In genomic region chrX:116427976-116428375, GRCh38 we compare ENCODE assay signal across 10 cellular contexts. TPM values are rescaled to one million over a fixed set of nuclear protein-coding genes. Genes with fewer than 3 reads are reported as not detected.
"Had no signal": no experiment of that assay in that cellular context is flagged by ENCODE, and none has a peak within 500 bp of the region (broad histone marks: within the 10 kb centered on the region; RNA-seq: fewer than 3 reads in every experiment).

No MANE protein-coding gene starts in this region.

- DNase-seq: H9, HCEC 1CT, Karpas-422, KBM-7 had no signal

- H3K27ac ChIP-seq: KMS-11 had no signal

- H3K4me3 ChIP-seq: GM23338 had no signal

- H2AFZ ChIP-seq: GM23338 had no signal

- H3K4me2 ChIP-seq: GM23338, KMS-11 had no signal

- ATAC-seq: GM23338 had no signal

- FAIRE-seq: H1, H54, HTR-8/SVneo had no signal

- H3K9ac ChIP-seq: KMS-11 had no signal

RNA-seq across cellular contexts. Expression of gene SLC6A14, which starts 8.4 kb away (rescaled TPM):
- total RNA-seq: GM23338, H1, H9 had no signal
- polyA plus RNA-seq: GM23338, H1 had no signal

RNA-seq across cellular contexts. Expression of gene CT83, which starts 34.8 kb away (rescaled TPM):
- total RNA-seq: GM23338, H1, H9, HT-29 had no signal
- polyA plus RNA-seq: GM23338, H1 had no signal
